Comparison of ENCODE assay signal across 1 cellular context in the genomic region with DNA sequence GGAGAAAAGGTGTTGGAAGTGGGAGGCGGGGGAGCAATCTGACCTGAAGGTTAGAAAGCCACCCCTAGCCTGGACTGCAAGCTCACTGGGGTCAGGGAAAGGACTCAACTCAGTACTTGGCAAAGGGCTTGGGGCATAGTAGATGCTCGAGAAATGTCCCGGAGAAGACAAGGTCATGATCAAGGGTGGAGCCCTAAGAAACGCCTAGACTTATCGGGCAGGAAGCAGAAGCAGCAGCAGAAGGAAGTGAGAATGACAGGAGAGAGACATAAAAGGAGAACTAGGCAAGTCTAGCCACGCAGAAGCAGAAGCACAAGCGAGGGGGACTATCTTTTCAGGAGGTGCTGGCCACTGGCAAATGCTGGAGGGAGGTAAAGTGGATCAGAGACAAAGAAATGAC.
TF ChIP-seq lines count a peak whose summit lies in the region.

No MANE protein-coding gene starts in this region.

TF ChIP-seq in H1, 55 proteins besides CTCF, POLR2A, EP300 and RAD21:
- no peak for TF ChIP-seq JUN (IDR thresholded peaks at IDR 0.05; ENCODE audit: low read depth, low read length)
- TF ChIP-seq HDAC2 (IDR thresholded peaks at IDR 0.05; ENCODE audit: borderline replicate concordance in 1 of 2, low read depth in 2 of 2, low read length in 2 of 2): no peak
- TF ChIP-seq EGR1 (IDR thresholded peaks at IDR 0.05; ENCODE audit: borderline replicate concordance, low read depth, low read length): no peak
- TF ChIP-seq SIX5 (IDR thresholded peaks at IDR 0.05; ENCODE audit: low read depth, low read length): no peak
- no peak for TF ChIP-seq CHD7 (IDR thresholded peaks at IDR 0.05; ENCODE audit: insufficient replicate concordance, low read length)
- no peak for TF ChIP-seq JUND (IDR thresholded peaks at IDR 0.05; ENCODE audit: low read length)
- TF ChIP-seq SUZ12 (IDR thresholded peaks at IDR 0.05; ENCODE audit: low read length): no peak
- no peak for TF ChIP-seq RXRA (IDR thresholded peaks at IDR 0.05; ENCODE audit: insufficient read depth, low read depth, low read length)
- no peak for TF ChIP-seq KDM5A (IDR thresholded peaks at IDR 0.05; ENCODE audit: low read length)
- TF ChIP-seq SP4 (IDR thresholded peaks at IDR 0.05; ENCODE audit: low read length): no peak
- TF ChIP-seq RNF2 (IDR thresholded peaks at IDR 0.05; ENCODE audit: borderline replicate concordance, low read depth, low read length, missing control alignments, poor library complexity, severe bottlenecking): no peak
- TF ChIP-seq CBX8 (IDR thresholded peaks at IDR 0.05; ENCODE audit: borderline replicate concordance, low read depth, low read length): no peak
- TF ChIP-seq TAF1 (IDR thresholded peaks at IDR 0.05; ENCODE audit: low read depth, low read length): no peak
- TF ChIP-seq EZH2 (IDR thresholded peaks at IDR 0.05; ENCODE audit: low read depth, low read length, severe bottlenecking): no peak
